ENCODE assay signal across 22 cellular contexts in genomic region chr12:52608161-52608560, GRCh38. TPM values are rescaled to one million over a fixed set of nuclear protein-coding genes. Genes with fewer than 3 reads are reported as not detected.
"Had no signal": no experiment of that assay in that cellular context is flagged by ENCODE, and none has a peak within 500 bp of the region (broad histone marks: within the 10 kb centered on the region; RNA-seq: fewer than 3 reads in every experiment).

No MANE protein-coding gene starts in this region.

- H3K27me3 ChIP-seq: thyroid gland, uterus had no signal

- H3K4me3 ChIP-seq: lower lobe of right lung, SK-N-MC, spleen, thyroid gland, uterus had no signal

- H3K9me3 ChIP-seq: lower lobe of right lung, spleen, thyroid gland, uterus had no signal

- H3K27ac Mint-ChIP-seq: nephron; stimulated activated naive B cell treated with anti-CD40 and anti-IgM and Interleukin-4, amounts not matched to agents 10 μg/mL and 1 μg/mL and 100 μg/mL, for 72 hours had no signal

- H3K36me3 ChIP-seq: brain microvascular endothelial cell, lower lobe of right lung, spleen, thyroid gland, uterus had no signal

- H3K36me3 Mint-ChIP-seq: stimulated activated naive B cell treated with anti-CD40 and anti-IgM and Interleukin-4, amounts not matched to agents 10 μg/mL and 1 μg/mL and 100 μg/mL, for 72 hours had no signal

- H3K9me3 Mint-ChIP-seq: nephron; stimulated activated naive B cell treated with anti-CD40 and anti-IgM and Interleukin-4, amounts not matched to agents 10 μg/mL and 1 μg/mL and 100 μg/mL, for 72 hours had no signal

- H3K4me1 Mint-ChIP-seq: nephron; stimulated activated naive B cell treated with anti-CD40 and anti-IgM and Interleukin-4, amounts not matched to agents 10 μg/mL and 1 μg/mL and 100 μg/mL, for 72 hours had no signal

- ATAC-seq: activated CD4-positive, CD25-positive, alpha-beta regulatory T cell treated with anti-CD3 and anti-CD28 coated beads, Interleukin-2, amount 50 U/mL, for 24 hours; lower lobe of right lung; stimulated activated naive B cell treated with anti-CD40 and anti-IgM and Interleukin-4, amounts not matched to agents 10 μg/mL and 1 μg/mL and 100 μg/mL, for 72 hours had no signal

- H3K27ac ChIP-seq: brain microvascular endothelial cell, lower lobe of right lung, SK-N-MC, spleen, thyroid gland, uterus had no signal

- DNase-seq: activated T-cell treated with anti-CD3 and anti-CD28 coated beads, Interleukin-2, amount 50 U/mL, for 1 hour; aorta; brain microvascular endothelial cell; central memory CD4-positive, alpha-beta T cell; hypothalamus; lower lobe of right lung; nucleus accumbens; posterior cingulate gyrus; retina; spleen; stimulated activated CD4-positive, alpha-beta T cell treated with anti-CD3 and anti-CD28 coated beads, Interleukin-4, amount 100 ng/mL, for 4 hours; stimulated activated naive B cell treated with anti-CD40 and anti-IgM and Interleukin-4, amounts not matched to agents 10 μg/mL and 1 μg/mL and 100 μg/mL, for 72 hours; T-helper 9 cell; thyroid gland; uterus had no signal

- H3K4me1 ChIP-seq: lower lobe of right lung, spleen, thyroid gland, uterus had no signal

- H3K4me3 Mint-ChIP-seq: nephron; stimulated activated naive B cell treated with anti-CD40 and anti-IgM and Interleukin-4, amounts not matched to agents 10 μg/mL and 1 μg/mL and 100 μg/mL, for 72 hours had no signal

RNA-seq across cellular contexts. Expression of gene KRT72, which starts 6.9 kb away (rescaled TPM):
- total RNA-seq: activated CD8-positive, alpha-beta memory T cell treated with anti-CD3 and anti-CD28 coated beads for 36 hours; aorta; frontal cortex; lower lobe of right lung; thyroid gland had no signal
- polyA plus RNA-seq: esophagus, keratinocyte had no signal

RNA-seq across cellular contexts. Expression of gene KRT73, which starts 10.2 kb away (rescaled TPM):
- total RNA-seq: activated CD8-positive, alpha-beta memory T cell treated with anti-CD3 and anti-CD28 coated beads for 36 hours; aorta; frontal cortex; lower lobe of right lung; thyroid gland; uterus had no signal
- polyA plus RNA-seq: aorta, esophagus had no signal

RNA-seq across cellular contexts. Expression of gene KRT74, which starts 34.5 kb away (rescaled TPM):
- total RNA-seq: activated CD8-positive, alpha-beta memory T cell treated with anti-CD3 and anti-CD28 coated beads for 36 hours; aorta; frontal cortex; lower lobe of right lung; spleen; thyroid gland; uterus had no signal
- polyA plus RNA-seq: aorta, spleen had no signal

RNA-seq across cellular contexts. Expression of gene KRT2, which starts 43.9 kb away (rescaled TPM):
- total RNA-seq: activated CD8-positive, alpha-beta memory T cell treated with anti-CD3 and anti-CD28 coated beads for 36 hours; aorta; frontal cortex; lower lobe of right lung; uterus had no signal

RNA-seq across cellular contexts. Expression of gene KRT71, which starts 55.2 kb away (rescaled TPM):
- total RNA-seq: activated CD8-positive, alpha-beta memory T cell treated with anti-CD3 and anti-CD28 coated beads for 36 hours; aorta; frontal cortex; lower lobe of right lung; spleen; thyroid gland; uterus had no signal
- polyA plus RNA-seq: aorta, esophagus, keratinocyte, spleen had no signal
